ENCODE assay signal across 18 cellular contexts in genomic region chr11:1509626-1510255, GRCh38. TPM values are rescaled to one million over a fixed set of nuclear protein-coding genes. Genes with fewer than 3 reads are reported as not detected.
A peak's percentile ranks its signal among the peaks of the same experiment; 100 is the strongest.
DNase-seq lines count a peak whose midpoint lies in the region; ATAC-seq and TF ChIP-seq lines count a peak whose summit lies in the region.
"Had no signal": no experiment of that assay in that cellular context is flagged by ENCODE, and none has a peak within 500 bp of the region (broad histone marks: within the 10 kb centered on the region; RNA-seq: fewer than 3 reads in every experiment).

No MANE protein-coding gene starts in this region.

- H3K4me3 ChIP-seq in RWPE2 (ENCODE audit: severe bottlenecking), result no peak overlapping the region
- no peak overlapping the region for H3K4me3 ChIP-seq in coronary artery
- H3K4me3 ChIP-seq in osteoblast (ENCODE audit: insufficient read depth, low read length), result no peak overlapping the region
- H3K4me3 ChIP-seq in WERI-Rb-1 (ENCODE audit: low read depth, low read length), result no peak overlapping the region
- no peak overlapping the region for H3K4me3 ChIP-seq in Karpas-422 (ENCODE audit: low read length)
- H3K4me3 ChIP-seq: HAP-1 had no signal

- CTCF ChIA-PET in activated naive CD4-positive, alpha-beta T cell treated with anti-CD3 and anti-CD28 coated beads, Interleukin-2, amount 10 ng/mL, durations not matched to agents 7 days and 5 days (lab: Charles Lee), result no interaction called here

- DNase-seq in activated naive CD4-positive, alpha-beta T cell treated with anti-CD3 and anti-CD28 coated beads, Interleukin-2, amount 10 ng/mL, durations not matched to agents 7 days and 5 days, result no peak
- DNase-seq in RWPE2 (ENCODE audit: low spot score) (peak; percentile 29), coronary artery (ENCODE audit: low spot score) (no peak), osteoblast (ENCODE audit: insufficient read length, low spot score, missing footprints) (peak; percentile 87), WERI-Rb-1 (no peak), islet precursor cell (no peak), Karpas-422 (no peak)
- DNase-seq: 8988T, DMS53, MM.1S, NCI-H1105, NCI-H187, NCI-H2171 treated with DMSO at 0.1 percent for 48 hours, NCI-H82 had no signal

- H3K4me2 ChIP-seq in osteoblast (ENCODE audit: insufficient read depth, low read length), result no peak overlapping the region
- H3K4me2 ChIP-seq in Karpas-422 (ENCODE audit: low read depth, low read length, poor library complexity, severe bottlenecking), result no peak overlapping the region
- H3K4me2 ChIP-seq: KMS-11 had no signal

- no peaks in the 10 kb centered on the region for H3K9me3 Mint-ChIP-seq in activated naive CD4-positive, alpha-beta T cell treated with anti-CD3 and anti-CD28 coated beads, Interleukin-2, amount 50 U/mL, for 24 hours
- H3K9me3 Mint-ChIP-seq in activated naive CD4-positive, alpha-beta T cell treated with anti-CD3 and anti-CD28 coated beads, Interleukin-2, amount 10 ng/mL, durations not matched to agents 7 days and 5 days, result no peaks in the 10 kb centered on the region

- H2AFZ ChIP-seq in osteoblast (ENCODE audit: low read length) (no peak overlapping the region), Karpas-422 (ENCODE audit: low read length) (no peak overlapping the region)

- H3K36me3 ChIP-seq in RWPE2 (ENCODE audit: low read depth) (no peaks in the 10 kb centered on the region), osteoblast (ENCODE audit: insufficient read depth, low read length) (no peaks in the 10 kb centered on the region), WERI-Rb-1 (no peaks in the 10 kb centered on the region), Karpas-422 (ENCODE audit: insufficient read depth, low read length) (no peaks in the 10 kb centered on the region)
- H3K36me3 ChIP-seq: HAP-1 had no signal

- H3K27me3 ChIP-seq in RWPE2 (ENCODE audit: insufficient read depth, poor library complexity, severe bottlenecking), result no peaks in the 10 kb centered on the region
- H3K27me3 ChIP-seq in osteoblast (ENCODE audit: insufficient read depth, low read length), result no peaks in the 10 kb centered on the region
- no peaks in the 10 kb centered on the region for H3K27me3 ChIP-seq in WERI-Rb-1 (ENCODE audit: insufficient read depth, low read depth, severe bottlenecking)
- no peaks in the 10 kb centered on the region for H3K27me3 ChIP-seq in Karpas-422 (ENCODE audit: low read length)

- peaks cover 53% of the 10 kb centered on the region for H3K79me2 ChIP-seq in osteoblast (ENCODE audit: insufficient read depth, low read length)
- no peaks in the 10 kb centered on the region; the same call in 1 of the 2 replicates for H3K79me2 ChIP-seq in Karpas-422 (ENCODE audit: low read length)

- H3K36me3 Mint-ChIP-seq in activated naive CD4-positive, alpha-beta T cell treated with anti-CD3 and anti-CD28 coated beads, Interleukin-2, amount 50 U/mL, for 24 hours, result no peaks in the 10 kb centered on the region
- no peaks in the 10 kb centered on the region for H3K36me3 Mint-ChIP-seq in activated naive CD4-positive, alpha-beta T cell treated with anti-CD3 and anti-CD28 coated beads, Interleukin-2, amount 10 ng/mL, durations not matched to agents 7 days and 5 days

- peaks cover 53% of the 10 kb centered on the region for H3K4me1 Mint-ChIP-seq in activated naive CD4-positive, alpha-beta T cell treated with anti-CD3 and anti-CD28 coated beads, Interleukin-2, amount 50 U/mL, for 24 hours
- peaks cover 8% of the 10 kb centered on the region for H3K4me1 Mint-ChIP-seq in activated naive CD4-positive, alpha-beta T cell treated with anti-CD3 and anti-CD28 coated beads, Interleukin-2, amount 10 ng/mL, durations not matched to agents 7 days and 5 days

- H4K20me1 ChIP-seq in osteoblast (ENCODE audit: insufficient read depth, low read length) (peaks cover 76% of the 10 kb centered on the region), Karpas-422 (ENCODE audit: insufficient read depth, low read depth, low read length) (peaks cover 21% of the 10 kb centered on the region; the same call in 1 of the 2 replicates)

- no peak for ATAC-seq in RWPE2 (ENCODE audit: low read depth)
- ATAC-seq: HepG2 had no signal

- H3K27me3 Mint-ChIP-seq in activated naive CD4-positive, alpha-beta T cell treated with anti-CD3 and anti-CD28 coated beads, Interleukin-2, amount 50 U/mL, for 24 hours, result no peaks in the 10 kb centered on the region
- no peaks in the 10 kb centered on the region for H3K27me3 Mint-ChIP-seq in activated naive CD4-positive, alpha-beta T cell treated with anti-CD3 and anti-CD28 coated beads, Interleukin-2, amount 10 ng/mL, durations not matched to agents 7 days and 5 days

- peak overlapping the region; percentile 46 for H3K27ac Mint-ChIP-seq in activated naive CD4-positive, alpha-beta T cell treated with anti-CD3 and anti-CD28 coated beads, Interleukin-2, amount 50 U/mL, for 24 hours
- H3K27ac Mint-ChIP-seq in activated naive CD4-positive, alpha-beta T cell treated with anti-CD3 and anti-CD28 coated beads, Interleukin-2, amount 10 ng/mL, durations not matched to agents 7 days and 5 days, result no peak overlapping the region

- no peaks in the 10 kb centered on the region for H3K9me2 ChIP-seq in Karpas-422 (replicated peaks; ENCODE audit: insufficient read depth, low read length)

- TF ChIP-seq CTCF in RWPE2 (IDR thresholded peaks at IDR 0.05; ENCODE audit: poor library complexity, severe bottlenecking) (no peak), coronary artery (IDR thresholded peaks at IDR 0.05) (no peak), osteoblast (IDR thresholded peaks at IDR 0.05; ENCODE audit: extremely low read depth, low read depth, low read length) (no peak), WERI-Rb-1 (IDR thresholded peaks at IDR 0.05; ENCODE audit: low read depth, low read length) (no peak)

- H3K4me1 ChIP-seq in RWPE2 (ENCODE audit: insufficient read depth, poor library complexity, severe bottlenecking) (no peaks in the 10 kb centered on the region), osteoblast (ENCODE audit: insufficient read depth, low read length) (peaks cover 6% of the 10 kb centered on the region), Karpas-422 (ENCODE audit: low read length) (no peaks in the 10 kb centered on the region; the same call in 1 of the 2 replicates)

- H3K4me3 Mint-ChIP-seq in activated naive CD4-positive, alpha-beta T cell treated with anti-CD3 and anti-CD28 coated beads, Interleukin-2, amount 50 U/mL, for 24 hours, result no peak overlapping the region
- no peak overlapping the region for H3K4me3 Mint-ChIP-seq in activated naive CD4-positive, alpha-beta T cell treated with anti-CD3 and anti-CD28 coated beads, Interleukin-2, amount 10 ng/mL, durations not matched to agents 7 days and 5 days

- H3K9me3 ChIP-seq in RWPE2 (ENCODE audit: severe bottlenecking) (no peaks in the 10 kb centered on the region), osteoblast (ENCODE audit: low read depth, low read length) (no peaks in the 10 kb centered on the region), WERI-Rb-1 (ENCODE audit: severe bottlenecking) (no peaks in the 10 kb centered on the region), Karpas-422 (ENCODE audit: low read length) (peaks cover 3% of the 10 kb centered on the region; the same call in 1 of the 2 replicates)
- H3K9me3 ChIP-seq: HAP-1 had no signal

- H3K27ac ChIP-seq in RWPE2 (ENCODE audit: poor library complexity, severe bottlenecking) (no peak overlapping the region), coronary artery (peak overlapping the region; percentile 80 to 85), osteoblast (ENCODE audit: low read depth, low read length) (no peak overlapping the region), WERI-Rb-1 (no peak overlapping the region), Karpas-422 (ENCODE audit: low read length) (no peak overlapping the region)
- H3K27ac ChIP-seq: KMS-11 had no signal

- H3K9ac ChIP-seq in Karpas-422 (ENCODE audit: low read length), result no peak overlapping the region
- H3K9ac ChIP-seq: KMS-11 had no signal

RNA-seq across cellular contexts. Expression of gene MOB2, which starts 23.2 kb away (rescaled TPM):
- 28.2 and 29.8 TPM in 2 replicates for total RNA-seq in osteoblast
- 8.8 and 17.2 TPM in 2 replicates for total RNA-seq in Karpas-422 (2014; rRNA removed; shearing (Covaris generic); ENCODE audit: low replicate concordance)

Comparison
In these comparisons a context has a peak if more than half of its experiments do, and no peak if none do; other contexts are left out.
1. DNase-seq: peak in RWPE2 (single experiment) and osteoblast (single experiment); none in activated naive CD4-positive, alpha-beta T cell treated with anti-CD3 and anti-CD28 coated beads, Interleukin-2, amount 10 ng/mL, durations not matched to agents 7 days and 5 days (single experiment), coronary artery (single experiment), WERI-Rb-1 (single experiment), islet precursor cell (single experiment) and Karpas-422 (single experiment).
2. H3K27ac ChIP-seq: peak in coronary artery (2 of 2); none in RWPE2 (single experiment), osteoblast (single experiment), WERI-Rb-1 (single experiment) and Karpas-422 (single experiment).